ENCODE assay signal across 8 cellular contexts in genomic region chr20:45041464-45042337, GRCh38. TPM values are rescaled to one million over a fixed set of nuclear protein-coding genes. Genes with fewer than 3 reads are reported as not detected.
DNase-seq lines count a peak whose midpoint lies in the region; ATAC-seq and TF ChIP-seq lines count a peak whose summit lies in the region.

No MANE protein-coding gene starts in this region.

- TF ChIP-seq POLR2A in NB4 (IDR thresholded peaks at IDR 0.05; ENCODE audit: extremely low read depth, insufficient read length) (no peak), thyroid gland (IDR thresholded peaks at IDR 0.05) (no peak), esophagus muscularis mucosa (IDR thresholded peaks at IDR 0.05; ENCODE audit: low read depth) (no peak)

- intact Hi-C loops in thyroid gland (cut with DNase I) (loop anchor here (10.0 kb wide), 1 partner anchor 53 kb away; no protein-coding TSS in a partner anchor), esophagus muscularis mucosa (cut with DNase I) (loop anchor here (5.0 kb wide), 2 partner anchors 56 to 251 kb away; no protein-coding TSS in a partner anchor)

- TF ChIP-seq CTCF in NB4 (IDR thresholded peaks at IDR 0.05; ENCODE audit: low read depth, low read length) (no peak), thyroid gland (IDR thresholded peaks at IDR 0.05) (no peak), esophagus muscularis mucosa (IDR thresholded peaks at IDR 0.05) (no peak)

- H3K9me3 ChIP-seq in mesodermal cell (ENCODE audit: control insufficient read depth, low read length) (no peaks in the 10 kb centered on the region), thyroid gland (no peaks in the 10 kb centered on the region), esophagus muscularis mucosa (no peaks in the 10 kb centered on the region)

- no peaks in the 10 kb centered on the region for H3K36me3 ChIP-seq in mesodermal cell (ENCODE audit: control insufficient read depth, insufficient read depth, low read length)
- no peaks in the 10 kb centered on the region for H3K36me3 ChIP-seq in thyroid gland
- H3K36me3 ChIP-seq in esophagus muscularis mucosa = no peaks in the 10 kb centered on the region

- DNase-seq in ELF-1 (ENCODE audit: low read depth, low spot score) (peak; percentile 26), NB4 (ENCODE audit: low read depth) (peak; percentile 38), astrocyte of the hippocampus (ENCODE audit: low read depth, low spot score) (peak; percentile 66), thyroid gland (no peak), NCI-H446 (lab: John Stamatoyannopoulos, UW) (no peak), esophagus muscularis mucosa (ENCODE audit: extremely low spot score) (no peak)

- peaks cover 53% of the 10 kb centered on the region for H3K4me1 ChIP-seq in mesodermal cell (ENCODE audit: control insufficient read depth, insufficient read depth, low read length, poor library complexity, severe bottlenecking)
- peaks cover 0 to 4% of the 10 kb centered on the region in 2 donors for H3K4me1 ChIP-seq in thyroid gland
- H3K4me1 ChIP-seq in esophagus muscularis mucosa = peaks cover 3 to 42% (median 28%) of the 10 kb centered on the region in 4 donors

- H3K4me3 ChIP-seq in NB4 (ENCODE audit: low read depth, low read length) = no peak overlapping the region
- H3K4me3 ChIP-seq in mesodermal cell (ENCODE audit: extremely low read depth, insufficient read depth, low read length, poor library complexity, severe bottlenecking) = no peak overlapping the region
- no peak overlapping the region for H3K4me3 ChIP-seq in thyroid gland (replicated peaks in 1 of 3)
- H3K4me3 ChIP-seq in esophagus muscularis mucosa = no peak overlapping the region

- H3K27ac ChIP-seq in mesodermal cell (ENCODE audit: low read depth, low read length, severe bottlenecking) = peak overlapping the region; percentile 55
- H3K27ac ChIP-seq in thyroid gland = no peak overlapping the region
- H3K27ac ChIP-seq in esophagus muscularis mucosa (replicated peaks in 1 of 4) = no peak overlapping the region

- no peak for TF ChIP-seq EP300 in esophagus muscularis mucosa (IDR thresholded peaks at IDR 0.05)

- ATAC-seq in HG03460 (IDR thresholded peaks at IDR 0.05; ENCODE audit: unreplicated experiment) = no peak

- 21 to 27% methylated on average over 2 to 3 of the region's 5 CpGs for WGBS in mesodermal cell (ENCODE audit: insufficient coverage in 2 of 2), 2 experiments
- WGBS in thyroid gland, 2 donors = 77% methylated on average over 5 of the region's 5 CpGs
- 62% methylated on average over 5 of the region's 5 CpGs for WGBS in esophagus muscularis mucosa

- no peaks in the 10 kb centered on the region for H3K27me3 ChIP-seq in thyroid gland
- no peaks in the 10 kb centered on the region for H3K27me3 ChIP-seq in esophagus muscularis mucosa

RNA-seq across cellular contexts. Expression of gene KCNS1, which starts 59.2 kb away (rescaled TPM):
- polyA plus RNA-seq in mesodermal cell (2013, experiment 1 of 2) = 8.1 TPM
- polyA plus RNA-seq in mesodermal cell (2013, experiment 2 of 2) = 8.5 TPM
- total RNA-seq in thyroid gland = under 1 TPM in 2 of 4 donors, not detected in 2; 0.20 to 0.78 TPM
- total RNA-seq in esophagus muscularis mucosa = under 1 TPM in 1 of 4 donors, not detected in 3; 0.17 TPM

Comparison
In these comparisons a context has a peak if more than half of its experiments do, and no peak if none do; other contexts are left out.
1. DNase-seq: peak in ELF-1 (single experiment), NB4 (single experiment) and astrocyte of the hippocampus (single experiment); none in thyroid gland (0 of 2), NCI-H446 (0 of 2) and esophagus muscularis mucosa (single experiment).